ENCODE assay signal across 8 cellular contexts in genomic region chr9:72443855-72444254, GRCh38.
A peak's percentile ranks its signal among the peaks of the same experiment; 100 is the strongest.
DNase-seq lines count a peak whose midpoint lies in the region; ATAC-seq, FAIRE-seq and TF ChIP-seq lines count a peak whose summit lies in the region.

No MANE protein-coding gene starts in this region.

- no peaks in the 10 kb centered on the region for H3K27me3 ChIP-seq in right lobe of liver
- H3K27me3 ChIP-seq in HepG2 (ENCODE audit: control insufficient read depth in 1 of 2, insufficient read depth in 2 of 2, low read length in 2 of 2), result no peaks in the 10 kb centered on the region
- H3K27me3 ChIP-seq in A673 (replicated peaks; ENCODE audit: insufficient read depth, low read depth, low read length, poor library complexity), result no peaks in the 10 kb centered on the region
- H3K27me3 ChIP-seq in sigmoid colon, result no peaks in the 10 kb centered on the region

- no peak for FAIRE-seq in HepG2 (lab: Jason Lieb, UNC)

- H3K27ac ChIP-seq in right lobe of liver (no peak overlapping the region), HepG2 (ENCODE audit: extremely low read length, insufficient read depth, low read length) (no peak overlapping the region), A673 (ENCODE audit: low read depth, low read length, poor library complexity, severe bottlenecking) (no peak overlapping the region), sigmoid colon (no peak overlapping the region)

- H3K4me3 ChIP-seq in right lobe of liver, result no peak overlapping the region
- no peak overlapping the region for H3K4me3 ChIP-seq in HepG2 (replicated peaks in 1 of 3; ENCODE audit: insufficient read depth in 1 of 3, low read depth in 2 of 3, low read length in 3 of 3)
- no peak overlapping the region for H3K4me3 ChIP-seq in epithelial cell of esophagus (ENCODE audit: low read length)
- no peak overlapping the region for H3K4me3 ChIP-seq in A673 (ENCODE audit: low read depth, low read length, poor library complexity, severe bottlenecking)
- no peak overlapping the region for H3K4me3 ChIP-seq in sigmoid colon

- peak; percentile 36 to 75 (median 67) for ATAC-seq in right lobe of liver
- no peak for ATAC-seq in HepG2
- ATAC-seq in HG02763 (IDR thresholded peaks at IDR 0.05; ENCODE audit: unreplicated experiment), result peak; percentile 91

- intact Hi-C loops in right lobe of liver (cut with DNase I) (no loop called here), HepG2 (cut with micrococcal nuclease; ENCODE audit: unreplicated experiment) (loop anchor here (5.0 kb wide), 1 partner anchor 152 kb away; no protein-coding TSS in a partner anchor), A673 (cut with micrococcal nuclease; ENCODE audit: unreplicated experiment) (no loop called here), sigmoid colon (cut with DNase I) (no loop called here)

- TF ChIP-seq RAD21 in HepG2 (CRISPR knock-in tag; IDR thresholded peaks at IDR 0.05), result no peak

- TF ChIP-seq EP300 in HepG2 (IDR thresholded peaks at IDR 0.05; ENCODE audit: low read depth in 2 of 2, low read length in 2 of 2), result no peak
- TF ChIP-seq EP300 in HepG2 (CRISPR knock-in tag; IDR thresholded peaks at IDR 0.05; ENCODE audit: borderline replicate concordance), result no peak
- no peak for TF ChIP-seq EP300 in sigmoid colon (IDR thresholded peaks at IDR 0.05)

- no peaks in the 10 kb centered on the region for H3K36me3 ChIP-seq in right lobe of liver
- no peaks in the 10 kb centered on the region for H3K36me3 ChIP-seq in HepG2 (replicated peaks in 1 of 2; ENCODE audit: control insufficient read depth in 1 of 2, insufficient read depth in 2 of 2, low read length in 2 of 2)
- H3K36me3 ChIP-seq in A673 (ENCODE audit: insufficient read depth, low read length, poor library complexity, severe bottlenecking), result no peaks in the 10 kb centered on the region
- no peaks in the 10 kb centered on the region for H3K36me3 ChIP-seq in sigmoid colon

- CTCF ChIA-PET in HepG2 (lab: Yijun Ruan, JAX; ENCODE audit: low intra/inter-chr PET ratio, low total read pairs), result no interaction called here
- CTCF ChIA-PET in A673 (lab: Charles Lee), result no interaction called here

- H3K79me2 ChIP-seq in HepG2 (ENCODE audit: insufficient read depth, low read length), result no peaks in the 10 kb centered on the region

- in situ Hi-C loops in HepG2 (cut with HindIII; ENCODE audit: extremely low pct_ligation_motif_present, low pct_unique_long_range_greater_than_20kb), result no loop called here

- no peaks in the 10 kb centered on the region for H4K20me1 ChIP-seq in HepG2 (ENCODE audit: insufficient read depth, low read length)

- TF ChIP-seq CTCF in right lobe of liver (IDR thresholded peaks at IDR 0.05) (no peak), HepG2 (CRISPR knock-in tag; IDR thresholded peaks at IDR 0.05) (no peak), epithelial cell of esophagus (IDR thresholded peaks at IDR 0.05; ENCODE audit: insufficient read depth, low read depth, low read length, missing control alignments) (no peak), A673 (conservative IDR thresholded peaks at IDR 0.05; ENCODE audit: low read depth, low read length) (no peak), sigmoid colon (IDR thresholded peaks at IDR 0.05) (no peak)

- peaks cover 0 to under 1% (median 0%) of the 10 kb centered on the region in 4 donors for H3K4me1 ChIP-seq in right lobe of liver
- peaks cover 6% of the 10 kb centered on the region; the same call in 1 of the 2 replicates for H3K4me1 ChIP-seq in HepG2 (ENCODE audit: insufficient read depth, low read length)
- no peaks in the 10 kb centered on the region for H3K4me1 ChIP-seq in A673 (ENCODE audit: insufficient read depth, low read length, poor library complexity, severe bottlenecking)
- H3K4me1 ChIP-seq in sigmoid colon, result peaks cover 0 to 16% (median 9%) of the 10 kb centered on the region in 4 donors

- no peak for TF ChIP-seq POLR2A in right lobe of liver (IDR thresholded peaks at IDR 0.05)
- TF ChIP-seq POLR2A in HepG2 (IDR thresholded peaks at IDR 0.05; ENCODE audit: insufficient read depth in 1 of 2, low read depth in 2 of 2, low read length in 2 of 2), result no peak
- no peak for TF ChIP-seq POLR2A in sigmoid colon (IDR thresholded peaks at IDR 0.05)

- H3K9me3 ChIP-seq in right lobe of liver, result no peaks in the 10 kb centered on the region
- H3K9me3 ChIP-seq in HepG2 (ENCODE audit: low read length), result no peaks in the 10 kb centered on the region
- H3K9me3 ChIP-seq in A673 (ENCODE audit: low read depth, low read length, poor library complexity, severe bottlenecking), result no peaks in the 10 kb centered on the region
- H3K9me3 ChIP-seq in sigmoid colon, result no peaks in the 10 kb centered on the region

- POLR2A ChIA-PET in HepG2 (lab: Yijun Ruan, JAX) (interaction anchor here (1.7 kb wide), 1 partner anchor 79 kb away, joined by 9 read pairs; the partner anchor contains the start of gene ZFAND5), A673 (lab: Charles Lee; ENCODE audit: low non-redundant PET) (no interaction called here)

- BruUV-seq in HepG2 (replicated peaks; lab: Mats Ljungman, UMichigan) (no TSS peak), A673 (replicated peaks; lab: Mats Ljungman, UMichigan) (no TSS peak)

- DNase-seq in right lobe of liver (no peak), HepG2 (ENCODE audit: low spot score) (no peak), NOMO-1 treated with dmso at 0.1 percent for 144 hours (lab: John Stamatoyannopoulos, UW; ENCODE audit: unreplicated experiment) (peak; percentile 40), epithelial cell of esophagus (ENCODE audit: low read depth) (peak; percentile 43), A673 (ENCODE audit: low spot score) (no peak), AG08395 (ENCODE audit: low spot score) (no peak), sigmoid colon (no peak)

- H3K4me2 ChIP-seq in HepG2 (ENCODE audit: low read depth, low read length), result no peak overlapping the region

- no peak overlapping the region for H3K9ac ChIP-seq in HepG2 (ENCODE audit: insufficient read depth, low read depth, low read length)

- no peak overlapping the region for H2AFZ ChIP-seq in HepG2 (ENCODE audit: low read length)

- 44% methylated on average over 3 of the region's 4 CpGs for WGBS in right lobe of liver (ENCODE audit: insufficient coverage, low coverage, low lambda C conversion rate, missing lambda C conversion rate)
- whole genome bisulfite sequencing in HepG2 (ENCODE audit: low lambda C conversion rate), result 79% methylated on average over 4 of the region's 4 CpGs
- WGBS in sigmoid colon, 2 donors, result 79 to 93% methylated on average over 4 of the region's 4 CpGs

TF ChIP-seq in HepG2, 621 proteins besides CTCF, POLR2A, EP300 and RAD21:
- no peak for TF ChIP-seq ZNF558 (CRISPR knock-in tag; IDR thresholded peaks at IDR 0.05; ENCODE audit: borderline replicate concordance)

Comparison
In these comparisons a context has a peak if more than half of its experiments do, and no peak if none do; other contexts are left out.
1. DNase-seq: peak in NOMO-1 treated with dmso at 0.1 percent for 144 hours (single experiment) and epithelial cell of esophagus (single experiment); none in right lobe of liver (0 of 3), HepG2 (single experiment), A673 (single experiment), AG08395 (single experiment) and sigmoid colon (single experiment).